In the genomic region with DNA sequence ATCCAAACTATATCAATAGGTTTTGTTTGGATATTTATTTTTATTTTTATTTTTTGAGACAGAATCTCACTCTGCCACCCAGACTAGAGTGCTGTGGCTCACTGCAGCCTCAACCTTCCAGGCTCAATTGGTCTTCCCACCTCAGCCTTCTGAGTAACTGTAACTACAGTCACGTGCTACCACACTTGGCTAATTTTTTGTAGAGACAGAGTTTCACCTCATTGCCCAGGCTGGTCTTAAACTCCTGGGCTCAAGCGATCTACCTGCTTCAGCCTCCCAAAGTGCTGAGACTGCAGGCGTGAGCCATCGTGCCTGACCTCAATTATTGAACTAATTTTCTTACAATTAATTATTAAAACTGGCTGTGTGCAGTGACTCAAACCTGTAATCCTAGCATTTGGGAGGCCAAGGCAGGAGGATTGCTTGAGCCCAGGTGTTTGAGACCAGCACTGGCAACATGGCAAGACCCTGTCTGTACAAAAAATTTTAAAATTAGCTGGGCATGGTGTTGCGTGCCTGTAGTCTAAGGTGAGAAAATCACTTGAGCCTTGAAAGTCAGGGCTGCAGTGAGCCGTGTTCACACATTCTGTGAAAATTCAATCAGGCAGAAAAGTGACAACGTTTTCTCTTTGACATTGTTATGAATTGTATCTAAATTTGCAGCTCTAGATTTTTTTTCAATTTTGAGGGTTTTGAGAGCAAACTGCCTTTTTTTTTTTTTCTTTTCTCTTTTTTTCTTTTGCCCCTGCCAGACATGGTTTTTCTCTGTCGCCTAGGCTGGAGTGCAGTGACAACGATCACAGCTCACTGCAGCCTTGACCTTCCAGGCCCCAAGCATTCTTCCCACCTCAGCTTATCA, we compare ENCODE assay signal across 14 cellular contexts.
DNase-seq lines count a peak whose midpoint lies in the region; ATAC-seq and TF ChIP-seq lines count a peak whose summit lies in the region.
"Had no signal": no experiment of that assay in that cellular context is flagged by ENCODE, and none has a peak within 500 bp of the region (broad histone marks: within the 10 kb centered on the region; RNA-seq: fewer than 3 reads in every experiment).

No MANE protein-coding gene starts in this region.

- peak overlapping the region; percentile 37 for H3K27ac Mint-ChIP-seq in activated naive CD4-positive, alpha-beta T cell treated with anti-CD3 and anti-CD28 coated beads, Interleukin-2, amount 10 ng/mL, durations not matched to agents 7 days and 5 days
- peak overlapping the region; percentile 62 for H3K27ac Mint-ChIP-seq in stimulated activated memory B cell treated with anti-CD40 and anti-IgM and Interleukin-4, amounts not matched to agents 10 μg/mL and 1 μg/mL and 100 μg/mL, for 72 hours
- H3K27ac Mint-ChIP-seq in mesothelial cell of epicardium = no peak overlapping the region
- H3K27ac Mint-ChIP-seq: activated T-cell treated with anti-CD3 and anti-CD28 coated beads, Interleukin-2, amount 50 U/mL, for 72 hours had no signal

- CTCF ChIA-PET in activated naive CD4-positive, alpha-beta T cell treated with anti-CD3 and anti-CD28 coated beads, Interleukin-2, amount 10 ng/mL, durations not matched to agents 7 days and 5 days (lab: Charles Lee) = no interaction called here

- no peak overlapping the region for H3K4me3 Mint-ChIP-seq in activated naive CD4-positive, alpha-beta T cell treated with anti-CD3 and anti-CD28 coated beads, Interleukin-2, amount 10 ng/mL, durations not matched to agents 7 days and 5 days
- peak overlapping the region; percentile 31 for H3K4me3 Mint-ChIP-seq in stimulated activated memory B cell treated with anti-CD40 and anti-IgM and Interleukin-4, amounts not matched to agents 10 μg/mL and 1 μg/mL and 100 μg/mL, for 72 hours
- no peak overlapping the region for H3K4me3 Mint-ChIP-seq in mesothelial cell of epicardium
- H3K4me3 Mint-ChIP-seq: activated T-cell treated with anti-CD3 and anti-CD28 coated beads, Interleukin-2, amount 50 U/mL, for 72 hours had no signal

- ATAC-seq in GM21825 (IDR thresholded peaks at IDR 0.05; ENCODE audit: unreplicated experiment) (peak; percentile 58), HG03439 (IDR thresholded peaks at IDR 0.05; ENCODE audit: unreplicated experiment) (peak; percentile 53)
- ATAC-seq in stimulated activated memory B cell treated with anti-CD40 and anti-IgM and Interleukin-4, amounts not matched to agents 10 μg/mL and 1 μg/mL and 100 μg/mL, for 72 hours = peak; percentile 70
- ATAC-seq: A549; activated T-cell treated with anti-CD3 and anti-CD28 coated beads, Interleukin-2, amount 50 U/mL, for 72 hours; left cardiac atrium; Panc1 had no signal

- no peaks in the 10 kb centered on the region for H3K9me3 Mint-ChIP-seq in activated naive CD4-positive, alpha-beta T cell treated with anti-CD3 and anti-CD28 coated beads, Interleukin-2, amount 10 ng/mL, durations not matched to agents 7 days and 5 days
- no peaks in the 10 kb centered on the region for H3K9me3 Mint-ChIP-seq in stimulated activated memory B cell treated with anti-CD40 and anti-IgM and Interleukin-4, amounts not matched to agents 10 μg/mL and 1 μg/mL and 100 μg/mL, for 72 hours
- H3K9me3 Mint-ChIP-seq in mesothelial cell of epicardium = no peaks in the 10 kb centered on the region
- H3K9me3 Mint-ChIP-seq: activated T-cell treated with anti-CD3 and anti-CD28 coated beads, Interleukin-2, amount 50 U/mL, for 72 hours had no signal

- peaks cover 30% of the 10 kb centered on the region for H3K36me3 Mint-ChIP-seq in activated naive CD4-positive, alpha-beta T cell treated with anti-CD3 and anti-CD28 coated beads, Interleukin-2, amount 10 ng/mL, durations not matched to agents 7 days and 5 days
- H3K36me3 Mint-ChIP-seq in stimulated activated memory B cell treated with anti-CD40 and anti-IgM and Interleukin-4, amounts not matched to agents 10 μg/mL and 1 μg/mL and 100 μg/mL, for 72 hours = peaks cover 36% of the 10 kb centered on the region
- peaks cover 22% of the 10 kb centered on the region for H3K36me3 Mint-ChIP-seq in mesothelial cell of epicardium

- H3K4me1 Mint-ChIP-seq in activated naive CD4-positive, alpha-beta T cell treated with anti-CD3 and anti-CD28 coated beads, Interleukin-2, amount 10 ng/mL, durations not matched to agents 7 days and 5 days = no peaks in the 10 kb centered on the region
- H3K4me1 Mint-ChIP-seq in stimulated activated memory B cell treated with anti-CD40 and anti-IgM and Interleukin-4, amounts not matched to agents 10 μg/mL and 1 μg/mL and 100 μg/mL, for 72 hours = peaks cover 13% of the 10 kb centered on the region
- H3K4me1 Mint-ChIP-seq in mesothelial cell of epicardium = no peaks in the 10 kb centered on the region

- no peaks in the 10 kb centered on the region for H3K27me3 Mint-ChIP-seq in activated naive CD4-positive, alpha-beta T cell treated with anti-CD3 and anti-CD28 coated beads, Interleukin-2, amount 10 ng/mL, durations not matched to agents 7 days and 5 days
- H3K27me3 Mint-ChIP-seq in stimulated activated memory B cell treated with anti-CD40 and anti-IgM and Interleukin-4, amounts not matched to agents 10 μg/mL and 1 μg/mL and 100 μg/mL, for 72 hours = no peaks in the 10 kb centered on the region
- no peaks in the 10 kb centered on the region for H3K27me3 Mint-ChIP-seq in mesothelial cell of epicardium (ENCODE audit: low read depth)

- DNase-seq in activated naive CD4-positive, alpha-beta T cell treated with anti-CD3 and anti-CD28 coated beads, Interleukin-2, amount 10 ng/mL, durations not matched to agents 7 days and 5 days = no peak
- no peak for DNase-seq in activated naive CD4-positive, alpha-beta T cell (lab: John Stamatoyannopoulos, UW)
- no peak for DNase-seq in cerebellar nuclear complex (lab: John Stamatoyannopoulos, UW)
- DNase-seq in mesothelial cell of epicardium (ENCODE audit: low spot score in 2 of 2, unreplicated experiment in 2 of 2) = no peak
- DNase-seq in HPDE6-E6E7 (ENCODE audit: extremely low spot score) = no peak
- DNase-seq: activated T-cell treated with anti-CD3 and anti-CD28 coated beads, Interleukin-2, amount 50 U/mL, for 72 hours; DND-41; left cardiac atrium; NCI-H2081 had no signal

- TF ChIP-seq CTCF in mesothelial cell of epicardium (IDR thresholded peaks at IDR 0.05; ENCODE audit: unreplicated experiment) = no peak
